9 cellular contexts compared by ENCODE assay signal in genomic region chr20:38863024-38863851, GRCh38. TPM values are rescaled to one million over a fixed set of nuclear protein-coding genes. Genes with fewer than 3 reads are reported as not detected.
A peak's percentile ranks its signal among the peaks of the same experiment; 100 is the strongest.
DNase-seq lines count a peak whose midpoint lies in the region; ATAC-seq and TF ChIP-seq lines count a peak whose summit lies in the region.
"Had no signal": no experiment of that assay in that cellular context is flagged by ENCODE, and none has a peak within 500 bp of the region (broad histone marks: within the 10 kb centered on the region; RNA-seq: fewer than 3 reads in every experiment).

No MANE protein-coding gene starts in this region.

- H3K27me3 ChIP-seq in foreskin keratinocyte = no peaks in the 10 kb centered on the region

- H3K27ac Mint-ChIP-seq in T-helper 1 cell treated with Interleukin-12 subunit alpha and Interleukin-12 subunit beta and Interleukin-4 antibody, amounts not matched to agents 30 μg/mL and 1 μg/mL, for 36 hours = peak overlapping the region; percentile 86

- no peak for DNase-seq in NCI-H1694 (lab: John Stamatoyannopoulos, UW)
- no peak for DNase-seq in NCI-H1436 (lab: John Stamatoyannopoulos, UW)
- no peak for DNase-seq in foreskin keratinocyte
- no peak for DNase-seq in NCI-H82 treated with DMSO at 0.1 percent for 48 hours (lab: John Stamatoyannopoulos, UW; ENCODE audit: unreplicated experiment)

- H3K4me1 ChIP-seq in foreskin keratinocyte = no peaks in the 10 kb centered on the region

- peaks cover 60% of the 10 kb centered on the region for H3K4me1 Mint-ChIP-seq in T-helper 1 cell treated with Interleukin-12 subunit alpha and Interleukin-12 subunit beta and Interleukin-4 antibody, amounts not matched to agents 30 μg/mL and 1 μg/mL, for 36 hours (ENCODE audit: low read depth)

- TF ChIP-seq CTCF in foreskin keratinocyte (conservative IDR thresholded peaks at IDR 0.05) = no peak

- H3K27ac ChIP-seq in foreskin keratinocyte = no peak overlapping the region
- H3K27ac ChIP-seq: epithelial cell of prostate had no signal

- ATAC-seq in GM18907 (IDR thresholded peaks at IDR 0.05; ENCODE audit: unreplicated experiment) (peak; percentile 70), HG02973 (IDR thresholded peaks at IDR 0.05; ENCODE audit: unreplicated experiment) (peak; percentile 52), esophagus mucosa (peak; percentile 41), foreskin keratinocyte (no peak)

- H3K36me3 Mint-ChIP-seq in T-helper 1 cell treated with Interleukin-12 subunit alpha and Interleukin-12 subunit beta and Interleukin-4 antibody, amounts not matched to agents 30 μg/mL and 1 μg/mL, for 36 hours (ENCODE audit: low read depth) = peaks cover 25% of the 10 kb centered on the region

- peak overlapping the region; percentile 62 for H3K4me3 Mint-ChIP-seq in T-helper 1 cell treated with Interleukin-12 subunit alpha and Interleukin-12 subunit beta and Interleukin-4 antibody, amounts not matched to agents 30 μg/mL and 1 μg/mL, for 36 hours

- H3K27me3 Mint-ChIP-seq in T-helper 1 cell treated with Interleukin-12 subunit alpha and Interleukin-12 subunit beta and Interleukin-4 antibody, amounts not matched to agents 30 μg/mL and 1 μg/mL, for 36 hours (ENCODE audit: low read depth) = no peaks in the 10 kb centered on the region

- no peaks in the 10 kb centered on the region for H3K9me3 Mint-ChIP-seq in T-helper 1 cell treated with Interleukin-12 subunit alpha and Interleukin-12 subunit beta and Interleukin-4 antibody, amounts not matched to agents 30 μg/mL and 1 μg/mL, for 36 hours

RNA-seq across cellular contexts. Expression of gene PPP1R16B, which starts 57.7 kb away (rescaled TPM):
- 2.3 TPM for total RNA-seq in esophagus mucosa
- total RNA-seq in foreskin keratinocyte = not detected in 2 replicates
- not detected in 2 replicates for polyA plus RNA-seq in foreskin keratinocyte
